ENCODE assay signal across 33 cellular contexts in genomic region chr5:58437661-58438060, GRCh38. TPM values are rescaled to one million over a fixed set of nuclear protein-coding genes. Genes with fewer than 3 reads are reported as not detected.
DNase-seq lines count a peak whose midpoint lies in the region; FAIRE-seq and TF ChIP-seq lines count a peak whose summit lies in the region.
"Had no signal": no experiment of that assay in that cellular context is flagged by ENCODE, and none has a peak within 500 bp of the region (broad histone marks: within the 10 kb centered on the region; RNA-seq: fewer than 3 reads in every experiment).

No MANE protein-coding gene starts in this region.

- no peaks in the 10 kb centered on the region for H3K4me1 Mint-ChIP-seq in CD14-positive monocyte
- H3K4me1 Mint-ChIP-seq: B cell; CD8-positive, alpha-beta memory T cell had no signal

- peaks cover 0 to 1% (median 0%) of the 10 kb centered on the region in 3 donors for H3K27me3 Mint-ChIP-seq in CD14-positive monocyte (ENCODE audit: low read depth in 3 of 3)

- no peak overlapping the region for H3K4me3 Mint-ChIP-seq in CD14-positive monocyte
- H3K4me3 Mint-ChIP-seq: B cell; CD4-positive, alpha-beta memory T cell; CD4-positive, CD25-positive, alpha-beta regulatory T cell; CD8-positive, alpha-beta memory T cell had no signal

- TF ChIP-seq EP300 in stomach (IDR thresholded peaks at IDR 0.05) = no peak

- DNase-seq in SJCRH30 (no peak), bronchial epithelial cell (ENCODE audit: low read depth) (no peak), foreskin melanocyte (peak; percentile 73), stomach (peak; percentile 58), NCI-H2081 treated with DMSO at 0.1 percent for 48 hours (lab: John Stamatoyannopoulos, UW) (no peak), CD14-positive monocyte (ENCODE audit: low spot score) (no peak), middle frontal gyrus (ENCODE audit: extremely low spot score, low spot score) (no peak), NCI-H345 (lab: John Stamatoyannopoulos, UW) (no peak)
- DNase-seq: 8988T; ACHN; AML-193; CD4-positive, alpha-beta memory T cell; CD4-positive, CD25-positive, alpha-beta regulatory T cell; CD8-positive, alpha-beta memory T cell; COR-L47; DMS 273 treated with DMSO at 0.1 percent for 48 hours; DMS153; DMS53; DMS79; DND-41; EL; GDM1 had no signal

- peaks cover 0 to 2% (median 0%) of the 10 kb centered on the region in 7 donors for H3K9me3 Mint-ChIP-seq in CD14-positive monocyte
- H3K9me3 Mint-ChIP-seq: CD4-positive, alpha-beta memory T cell; CD8-positive, alpha-beta memory T cell had no signal

- H3K36me3 ChIP-seq in SJCRH30 (no peaks in the 10 kb centered on the region), bronchial epithelial cell (ENCODE audit: control insufficient read depth, insufficient read depth, low read length) (no peaks in the 10 kb centered on the region), stomach (no peaks in the 10 kb centered on the region)
- H3K36me3 ChIP-seq: BLaER1 treated with 17β-estradiol and CSF1 and Interleukin-3, amounts not matched to agents 10 nM and 100 nM had no signal

- FAIRE-seq in bronchial epithelial cell (lab: Jason Lieb, UNC) = peak; percentile 32
- FAIRE-seq: A204.1, GM12878, GM12892, GM18507 had no signal

- H3K4me3 ChIP-seq in SJCRH30 (no peak overlapping the region), bronchial epithelial cell (ENCODE audit: low read depth, low read length) (no peak overlapping the region), stomach (no peak overlapping the region)
- H3K4me3 ChIP-seq: BLaER1 treated with 17β-estradiol and CSF1 and Interleukin-3, amounts not matched to agents 10 nM and 100 nM; GM12878 had no signal

- no peak for TF ChIP-seq POLR2A in stomach (IDR thresholded peaks at IDR 0.05)

- TF ChIP-seq CTCF in bronchial epithelial cell (IDR thresholded peaks at IDR 0.05; ENCODE audit: insufficient read depth, low read length, severe bottlenecking) (no peak), stomach (IDR thresholded peaks at IDR 0.05) (no peak), CD14-positive monocyte (IDR thresholded peaks at IDR 0.05) (no peak)

- H3K4me1 ChIP-seq in SJCRH30 = peaks cover 29% of the 10 kb centered on the region
- H3K4me1 ChIP-seq in stomach = peaks cover 0 to 10% (median 3%) of the 10 kb centered on the region in 4 donors
- H3K4me1 ChIP-seq: BLaER1 treated with 17β-estradiol and CSF1 and Interleukin-3, amounts not matched to agents 10 nM and 100 nM had no signal

- H3K27ac ChIP-seq in SJCRH30 (peak overlapping the region; percentile 44; the same call in 1 of the 2 replicates), stomach (no peak overlapping the region)
- H3K27ac ChIP-seq: BLaER1 treated with 17β-estradiol and CSF1 and Interleukin-3, amounts not matched to agents 10 nM and 100 nM; C4-2B had no signal

- WGBS in stomach, 5 donors = 62 to 87% (median 77%) methylated on average over 3 of the region's 3 CpGs

- no peaks in the 10 kb centered on the region for H3K9me3 ChIP-seq in SJCRH30 (replicated peaks)
- H3K9me3 ChIP-seq in stomach = no peaks in the 10 kb centered on the region
- H3K9me3 ChIP-seq: BLaER1 treated with 17β-estradiol and CSF1 and Interleukin-3, amounts not matched to agents 10 nM and 100 nM had no signal

- no peak overlapping the region for H3K27ac Mint-ChIP-seq in CD14-positive monocyte
- H3K27ac Mint-ChIP-seq: B cell; CD4-positive, alpha-beta memory T cell; CD4-positive, CD25-positive, alpha-beta regulatory T cell; CD8-positive, alpha-beta memory T cell had no signal

- H3K27me3 ChIP-seq in SJCRH30 (no peaks in the 10 kb centered on the region), bronchial epithelial cell (ENCODE audit: control insufficient read depth, insufficient read depth, low read length) (no peaks in the 10 kb centered on the region), stomach (no peaks in the 10 kb centered on the region)
- H3K27me3 ChIP-seq: BLaER1 treated with 17β-estradiol and CSF1 and Interleukin-3, amounts not matched to agents 10 nM and 100 nM had no signal

- H3K36me3 Mint-ChIP-seq in CD14-positive monocyte = no peaks in the 10 kb centered on the region
- H3K36me3 Mint-ChIP-seq: CD4-positive, alpha-beta memory T cell; CD4-positive, CD25-positive, alpha-beta regulatory T cell; CD8-positive, alpha-beta memory T cell had no signal

- intact Hi-C loops in stomach (cut with DNase I; ENCODE audit: low total_unique reads) = no loop called here
- intact Hi-C loops in CD14-positive monocyte (cut with micrococcal nuclease) = no loop called here

RNA-seq across cellular contexts. Expression of gene PLK2, which starts 22.2 kb away (rescaled TPM):
- total RNA-seq in SJCRH30 (2014; rRNA removed; shearing (Covaris generic)) = 38.8 and 41.6 TPM in 2 replicates
- total RNA-seq in bronchial epithelial cell (146 and 259 TPM in 2 replicates), stomach (100 to 1,000 TPM in 2 of 5 donors, 10 to 100 TPM in 2, 1 to 10 TPM in 1; 2.3 to 181 (median 19.4) TPM)
- polyA plus RNA-seq in stomach (10 to 100 TPM; 13.7 to 25.8 (median 14.5) TPM), CD14-positive monocyte (1 to 10 TPM; 3.4 to 4.5 TPM)

RNA-seq across cellular contexts. Expression of gene GAPT, which starts 53.6 kb away (rescaled TPM):
- not detected in 2 replicates for total RNA-seq in SJCRH30 (2014; rRNA removed; shearing (Covaris generic))
- total RNA-seq in bronchial epithelial cell (not detected in 2 replicates), stomach (1 to 10 TPM in 3 of 5 donors, not detected in 2; 2.4 to 2.9 (median 2.5) TPM)
- polyA plus RNA-seq in stomach (1 to 10 TPM in 1 of 3 donors, under 1 TPM in 2; 0.68 to 4.9 (median 1.00) TPM), CD14-positive monocyte (100 to 1,000 TPM; 103 to 173 TPM)
- total RNA-seq: A673; CD4-positive, alpha-beta memory T cell; Daoy; G401 had no signal
- polyA plus RNA-seq: BJ had no signal

Comparison
In these comparisons a context has a peak if more than half of its experiments do, and no peak if none do; other contexts are left out.
1. DNase-seq: peak in foreskin melanocyte (single experiment) and stomach (single experiment); none in SJCRH30 (0 of 2), bronchial epithelial cell (single experiment), NCI-H2081 treated with DMSO at 0.1 percent for 48 hours (single experiment), CD14-positive monocyte (single experiment), middle frontal gyrus (single experiment) and NCI-H345 (single experiment).